1 cellular context compared by ENCODE assay signal in genomic region chr1:15409400-15410222, GRCh38.
TF ChIP-seq lines count a peak whose summit lies in the region.

Gene EFHD2, plus strand, starts transcription at chr1:15409888. Its CDS starts 84 bp downstream, at chr1:15409972.

TF ChIP-seq in K562, 482 proteins besides CTCF, POLR2A, EP300 and RAD21 (continued from another document and continues in another):
- TF ChIP-seq ZBTB40 (IDR thresholded peaks at IDR 0.05) (no peak), ZBTB40 (CRISPR knock-in tag; IDR thresholded peaks at IDR 0.05) (no peak), TFAP4 (CRISPR knock-in tag; IDR thresholded peaks at IDR 0.05; ENCODE audit: borderline replicate concordance) (peak; percentile 19; the same call in 1 of the 2 replicates), RBM39 (optimal IDR thresholded peaks at IDR 0.05; ENCODE audit: low read depth, low read length) (no peak), DLX4 (CRISPR knock-in tag; IDR thresholded peaks at IDR 0.05) (no peak), FOXM1 (IDR thresholded peaks at IDR 0.05; ENCODE audit: low read depth) (no peak), FOXM1 (CRISPR knock-in tag; IDR thresholded peaks at IDR 0.05; ENCODE audit: low read depth) (0 out of 2 replicates have a peak, but pooled peaks have one; percentile 51), E2F3 (CRISPR knock-in tag; IDR thresholded peaks at IDR 0.05) (peak; percentile 32; the same call in 1 of the 2 replicates), ZNF57 (CRISPR knock-in tag; IDR thresholded peaks at IDR 0.05) (no peak), TBL1XR1 (IDR thresholded peaks at IDR 0.05; ENCODE audit: low read length in 2 of 2) (no peak), SMC3 (conservative IDR thresholded peaks at IDR 0.05; ENCODE audit: insufficient read depth, low read depth, low read length) (no peak), NFE2 (IDR thresholded peaks at IDR 0.05; ENCODE audit: low read depth) (no peak), ZSCAN29 (IDR thresholded peaks at IDR 0.05) (no peak), C11orf30 (IDR thresholded peaks at IDR 0.05; ENCODE audit: low read depth) (no peak), CC2D1A (IDR thresholded peaks at IDR 0.05) (no peak), ZNF444 (CRISPR knock-in tag; IDR thresholded peaks at IDR 0.05) (no peak), CBX8 (IDR thresholded peaks at IDR 0.05; ENCODE audit: borderline replicate concordance, extremely low read depth, low read depth, low read length, poor library complexity, severe bottlenecking) (no peak), USF1 (CRISPR knock-in tag; IDR thresholded peaks at IDR 0.05) (no peak), MCM7 (IDR thresholded peaks at IDR 0.05) (no peak), ZEB2 (IDR thresholded peaks at IDR 0.05) (no peak), TAF7 (tag; IDR thresholded peaks at IDR 0.05) (no peak), CREB1 (IDR thresholded peaks at IDR 0.05) (peak; percentile 69), CREB1 (CRISPR knock-in tag; IDR thresholded peaks at IDR 0.05) (0 out of 2 replicates have a peak, but pooled peaks have one; percentile 30), ZNF354B (CRISPR knock-in tag; IDR thresholded peaks at IDR 0.05) (no peak), HCFC1 (IDR thresholded peaks at IDR 0.05; ENCODE audit: low read depth, low read length) (no peak), THRA (IDR thresholded peaks at IDR 0.05) (no peak), SP1 (CRISPR knock-in tag; IDR thresholded peaks at IDR 0.05) (no peak; the same call in 1 of the 2 replicates), RBM17 (IDR thresholded peaks at IDR 0.05; ENCODE audit: borderline replicate concordance, low read depth, low read length) (no peak), HNRNPH1 (optimal IDR thresholded peaks at IDR 0.05; ENCODE audit: low read depth, low read length) (no peak), BACH1 (tag; IDR thresholded peaks at IDR 0.05) (no peak), ZNF445 (CRISPR knock-in tag; IDR thresholded peaks at IDR 0.05; ENCODE audit: low read depth) (no peak), THAP12 (CRISPR knock-in tag; IDR thresholded peaks at IDR 0.05) (peak; percentile 70), LEF1 (IDR thresholded peaks at IDR 0.05) (no peak), HDAC2 (IDR thresholded peaks at IDR 0.05) (no peak), PYGO2 (tag; IDR thresholded peaks at IDR 0.05) (no peak), SNRNP70 (optimal IDR thresholded peaks at IDR 0.05; ENCODE audit: low read depth, low read length) (no peak), EP400 (IDR thresholded peaks at IDR 0.05) (no peak; the same call in 1 of the 2 replicates), ETV1 (tag; conservative IDR thresholded peaks at IDR 0.05; ENCODE audit: low read depth) (no peak), FOSL1 (tag; conservative IDR thresholded peaks at IDR 0.05) (0 out of 2 replicates have a peak, but pooled peaks have one; percentile 34), U2AF1 (optimal IDR thresholded peaks at IDR 0.05; ENCODE audit: low read depth, low read length) (no peak), ZNF318 (IDR thresholded peaks at IDR 0.05; ENCODE audit: borderline replicate concordance in 1 of 2, low read depth in 1 of 2) (no peak), FOXP1 (CRISPR knock-in tag; IDR thresholded peaks at IDR 0.05) (peak; percentile 70; the same call in 1 of the 2 replicates), PRPF4 (IDR thresholded peaks at IDR 0.05; ENCODE audit: insufficient read depth, low read depth, low read length, poor library complexity, severe bottlenecking) (peak; percentile 28)
